9 cellular contexts compared by ENCODE assay signal in the genomic region with DNA sequence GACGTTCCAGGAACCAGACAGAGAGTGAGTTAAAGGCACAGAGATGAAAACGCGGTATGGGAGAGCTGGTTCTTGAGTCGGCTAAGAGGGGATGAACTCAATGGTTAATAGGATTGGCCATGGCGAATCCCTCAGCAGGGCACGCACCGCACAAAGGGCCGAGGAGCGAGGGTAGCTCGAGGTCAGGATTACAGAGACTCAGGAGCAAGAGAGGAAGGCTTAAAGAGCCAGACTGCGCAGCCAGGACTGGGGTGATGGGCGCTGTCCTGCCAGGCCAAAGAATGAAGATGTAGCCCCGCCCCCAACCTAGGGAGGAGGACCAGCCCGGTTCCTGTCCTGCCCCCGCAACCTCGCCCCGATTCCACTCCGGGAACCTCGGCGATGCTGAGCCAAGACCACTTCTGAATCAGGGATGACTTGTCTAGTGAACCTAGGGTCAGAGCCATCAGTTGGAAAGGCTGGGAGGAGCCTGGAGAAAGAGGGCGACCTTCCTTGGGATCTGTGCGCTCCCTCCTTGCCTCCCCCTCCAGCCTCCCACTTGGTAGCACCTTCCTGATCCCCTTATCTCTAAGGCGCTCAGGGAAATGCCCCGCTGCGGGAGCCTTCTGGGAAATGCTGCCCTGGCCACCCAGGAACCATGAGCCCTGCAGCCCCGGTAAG. TPM values are rescaled to one million over a fixed set of nuclear protein-coding genes. Genes with fewer than 3 reads are reported as not detected.
DNase-seq lines count a peak whose midpoint lies in the region; ATAC-seq and TF ChIP-seq lines count a peak whose summit lies in the region.
"Had no signal": no experiment of that assay in that cellular context is flagged by ENCODE, and none has a peak within 500 bp of the region (broad histone marks: within the 10 kb centered on the region; RNA-seq: fewer than 3 reads in every experiment).

Gene PLEKHB1 (plus strand): TSS at position 610 of the 660 bp plus-strand sequence. CDS start 28 bp downstream, at position 638.

- H3K4me2 ChIP-seq in OCI-LY1 (ENCODE audit: low read length) = peak within 1 kb of the TSS; percentile 78

- peaks cover 3% of the 10 kb centered on the region for H3K36me3 ChIP-seq in CD4-positive, CD25-positive, alpha-beta regulatory T cell (ENCODE audit: control insufficient read depth, insufficient read depth, low read length)
- no peaks in the 10 kb centered on the region for H3K36me3 ChIP-seq in OCI-LY1 (ENCODE audit: insufficient read depth, low read length)
- no peaks in the 10 kb centered on the region for H3K36me3 ChIP-seq in esophagus squamous epithelium

- no peaks in the 10 kb centered on the region for H3K9me3 ChIP-seq in CD4-positive, CD25-positive, alpha-beta regulatory T cell (ENCODE audit: control insufficient read depth in 2 of 2, low read length in 2 of 2)
- H3K9me3 ChIP-seq in OCI-LY1 (ENCODE audit: low read length) (no peaks in the 10 kb centered on the region), esophagus squamous epithelium (no peaks in the 10 kb centered on the region)

- H3K4me1 Mint-ChIP-seq in CD4-positive, CD25-positive, alpha-beta regulatory T cell = peaks cover 0 to 34% (median 16%) of the 10 kb centered on the region in 4 donors
- H3K4me1 Mint-ChIP-seq in nephron = peaks cover 26% of the 10 kb centered on the region

- H3F3A ChIP-seq in OCI-LY1 (ENCODE audit: insufficient read depth, low read length) = no peaks in the 10 kb centered on the region

- H3K36me3 Mint-ChIP-seq in CD4-positive, CD25-positive, alpha-beta regulatory T cell = no peaks in the 10 kb centered on the region
- no peaks in the 10 kb centered on the region for H3K36me3 Mint-ChIP-seq in nephron (ENCODE audit: low read depth)

- H3K27me3 Mint-ChIP-seq in CD4-positive, CD25-positive, alpha-beta regulatory T cell = peaks cover 4% of the 10 kb centered on the region
- H3K27me3 Mint-ChIP-seq in nephron (ENCODE audit: low read depth) = peaks cover 28% of the 10 kb centered on the region

- H3K4me1 ChIP-seq in CD4-positive, CD25-positive, alpha-beta regulatory T cell (ENCODE audit: control insufficient read depth, insufficient read depth, low read length, poor library complexity, severe bottlenecking) = peaks cover 14% of the 10 kb centered on the region
- H3K4me1 ChIP-seq in OCI-LY1 (ENCODE audit: insufficient read depth, low read length, severe bottlenecking) = peaks cover 19% of the 10 kb centered on the region
- peaks cover 8 to 16% (median 9%) of the 10 kb centered on the region in 3 donors for H3K4me1 ChIP-seq in esophagus squamous epithelium

- DNase-seq in CD4-positive, CD25-positive, alpha-beta regulatory T cell = no peak
- DNase-seq in esophagus squamous epithelium (lab: John Stamatoyannopoulos, UW) = no peak
- no peak for DNase-seq in NCI-H2171 treated with DMSO at 0.1 percent for 48 hours (lab: John Stamatoyannopoulos, UW)
- no peak for DNase-seq in SHP77 (lab: John Stamatoyannopoulos, UW)
- DNase-seq in NCI-H1694 treated with DMSO at 0.1 percent for 48 hours (lab: John Stamatoyannopoulos, UW) = no peak
- DNase-seq in cerebellar nuclear complex (lab: John Stamatoyannopoulos, UW) = no peak
- DNase-seq: SHP77 treated with DMSO at 0.1 percent for 48 hours had no signal

- TF ChIP-seq POLR2A in esophagus squamous epithelium (IDR thresholded peaks at IDR 0.05) = no peak

- no peaks in the 10 kb centered on the region for H3K9me2 ChIP-seq in OCI-LY1 (ENCODE audit: low read depth, low read length)

- H3K9me3 Mint-ChIP-seq in CD4-positive, CD25-positive, alpha-beta regulatory T cell = no peaks in the 10 kb centered on the region
- no peaks in the 10 kb centered on the region for H3K9me3 Mint-ChIP-seq in nephron

- no peaks in the 10 kb centered on the region for H3K27me3 ChIP-seq in CD4-positive, CD25-positive, alpha-beta regulatory T cell (ENCODE audit: control insufficient read depth, insufficient read depth, low read length)
- H3K27me3 ChIP-seq in OCI-LY1 (ENCODE audit: insufficient read depth, low read length) = peaks cover 12% of the 10 kb centered on the region
- peaks cover 0 to 48% (median 0%) of the 10 kb centered on the region in 4 donors for H3K27me3 ChIP-seq in esophagus squamous epithelium

- no peak for TF ChIP-seq CTCF in OCI-LY1 (IDR thresholded peaks at IDR 0.05; ENCODE audit: low read length)
- no peak for TF ChIP-seq CTCF in esophagus squamous epithelium (IDR thresholded peaks at IDR 0.05)
- TF ChIP-seq CTCF in nephron (IDR thresholded peaks at IDR 0.05; ENCODE audit: unreplicated experiment in 3 of 3) = no peak

- H3K79me2 ChIP-seq in OCI-LY1 (ENCODE audit: insufficient read depth, low read length) = no peaks in the 10 kb centered on the region

- H3K4me3 Mint-ChIP-seq in CD4-positive, CD25-positive, alpha-beta regulatory T cell = peak within 1 kb of the TSS; percentile 43 to 92 (median 84)
- H3K4me3 Mint-ChIP-seq in nephron = peak within 1 kb of the TSS; percentile 37 to 63 (median 61)

- peak within 1 kb of the TSS; percentile 34 for H3K4me3 ChIP-seq in CD4-positive, CD25-positive, alpha-beta regulatory T cell (ENCODE audit: low read depth, low read length)
- H3K4me3 ChIP-seq in OCI-LY1 (ENCODE audit: low read depth, low read length, poor library complexity, severe bottlenecking) (peak within 1 kb of the TSS; percentile 59), esophagus squamous epithelium (peak within 1 kb of the TSS in 3 of 4 donors; percentile 28 to 59 (median 30))

- 37 to 61% methylated on average over 18 to 19 of the region's 26 CpGs for WGBS in esophagus squamous epithelium, 2 donors

- H3K27ac ChIP-seq in CD4-positive, CD25-positive, alpha-beta regulatory T cell (ENCODE audit: insufficient read depth, low read length, poor library complexity, severe bottlenecking) = peak within 1 kb of the TSS; percentile 30
- H3K27ac ChIP-seq in OCI-LY1 (ENCODE audit: low read depth, low read length, poor library complexity, severe bottlenecking) = no peak within 1 kb of the TSS
- H3K27ac ChIP-seq in esophagus squamous epithelium = no peak within 1 kb of the TSS

- peak within 1 kb of the TSS; percentile 32 to 97 (median 91) for H3K27ac Mint-ChIP-seq in CD4-positive, CD25-positive, alpha-beta regulatory T cell
- H3K27ac Mint-ChIP-seq in nephron = peak within 1 kb of the TSS; percentile 1 to 88 (median 66)

- no peak for ATAC-seq in CD4-positive, CD25-positive, alpha-beta regulatory T cell (ENCODE audit: low read depth in 2 of 2)

- intact Hi-C loops in esophagus squamous epithelium (cut with DNase I) = no loop called here

- no peaks in the 10 kb centered on the region for H4K20me1 ChIP-seq in OCI-LY1 (ENCODE audit: insufficient read depth, low read length)

- H3K9ac ChIP-seq in OCI-LY1 (ENCODE audit: low read length) = no peak within 1 kb of the TSS

- H2AFZ ChIP-seq in OCI-LY1 (ENCODE audit: low read length) = 0 out of 2 replicates have a peak within 1 kb of the TSS, but pooled peaks have one; percentile 0

RNA-seq across cellular contexts. Expression of gene PLEKHB1, which starts in this region (rescaled TPM):
- total RNA-seq in CD4-positive, CD25-positive, alpha-beta regulatory T cell = 21.3 TPM
- 10 to 100 TPM; 48.5 to 88.0 (median 69.8) TPM for polyA plus RNA-seq in CD4-positive, CD25-positive, alpha-beta regulatory T cell
- 1 to 10 TPM in 2 of 4 donors, under 1 TPM in 2; 0.22 to 5.6 (median 2.2) TPM for total RNA-seq in esophagus squamous epithelium
